Comparison of ENCODE assay signal across 8 cellular contexts in genomic region chr5:133552925-133553525, GRCh38. TPM values are rescaled to one million over a fixed set of nuclear protein-coding genes. Genes with fewer than 3 reads are reported as not detected.
A peak's percentile ranks its signal among the peaks of the same experiment; 100 is the strongest.
DNase-seq lines count a peak whose midpoint lies in the region; ATAC-seq and TF ChIP-seq lines count a peak whose summit lies in the region.

No MANE protein-coding gene starts in this region.

- no peak overlapping the region for H3K27ac Mint-ChIP-seq in brain

- no peaks in the 10 kb centered on the region for H3K79me2 ChIP-seq in KMS-11 (ENCODE audit: insufficient read depth, low read depth)

- H3K4me3 ChIP-seq in KMS-11 (IDR thresholded peaks at IDR 0.05; ENCODE audit: insufficient read depth, low read depth, low read length) (no peak overlapping the region), left lung (no peak overlapping the region)

- intact Hi-C loops in left lung (cut with DNase I): no loop called here

- no peaks in the 10 kb centered on the region for H4K20me1 ChIP-seq in KMS-11 (ENCODE audit: insufficient read depth)

- no peak overlapping the region for H2AFZ ChIP-seq in KMS-11 (ENCODE audit: low read depth)

- H3K9me3 ChIP-seq in left lung: no peaks in the 10 kb centered on the region

- H3K27ac ChIP-seq in KMS-11: no peak overlapping the region
- H3K27ac ChIP-seq in left lung: no peak overlapping the region

- no peaks in the 10 kb centered on the region for H3K36me3 Mint-ChIP-seq in brain

- no peak overlapping the region for H3K9ac ChIP-seq in KMS-11

- DNase-seq in activated gamma-delta T cell treated with Interleukin-2 at 50 U/mL for 16 hours: peak; percentile 36
- DNase-seq in activated gamma-delta T cell (lab: John Stamatoyannopoulos, UW): no peak
- peak; percentile 47 for DNase-seq in UCSD-AML1 (lab: John Stamatoyannopoulos, UW; ENCODE audit: unreplicated experiment)
- DNase-seq in left lung: peak; percentile 37 to 82
- peak; percentile 5 to 9 for DNase-seq in stimulated activated CD8-positive, alpha-beta memory T cell treated with anti-CD3 and anti-CD28 coated beads, Interleukin-4, amount 100 ng/mL, for 1 hour (ENCODE audit: low read depth in 2 of 2, low spot score in 1 of 2)
- DNase-seq in NCI-H187 treated with DMSO at 0.1 percent for 48 hours (lab: John Stamatoyannopoulos, UW): no peak

- TF ChIP-seq CTCF in KMS-11 (conservative IDR thresholded peaks at IDR 0.05; ENCODE audit: low read depth, low read length) (peak; percentile 81), brain (conservative IDR thresholded peaks at IDR 0.05) (peak; percentile 56 to 75), left lung (IDR thresholded peaks at IDR 0.05) (peak; percentile 62 to 67)

- peaks cover 20% of the 10 kb centered on the region for H3K27me3 Mint-ChIP-seq in brain

- no peak overlapping the region for H3K4me3 Mint-ChIP-seq in brain

- peaks cover 0 to 3% (median 0%) of the 10 kb centered on the region in 5 experiments for H3K9me3 Mint-ChIP-seq in brain

- H3K4me1 ChIP-seq in KMS-11 (ENCODE audit: low read depth, poor library complexity, severe bottlenecking): no peaks in the 10 kb centered on the region
- H3K4me1 ChIP-seq in left lung: no peaks in the 10 kb centered on the region

- no peak overlapping the region for H3K4me2 ChIP-seq in KMS-11

- no peaks in the 10 kb centered on the region for H3K36me3 ChIP-seq in KMS-11 (ENCODE audit: insufficient read depth)
- no peaks in the 10 kb centered on the region for H3K36me3 ChIP-seq in left lung

- ATAC-seq in left lung: peak; percentile 92

- no peaks in the 10 kb centered on the region for H3K27me3 ChIP-seq in KMS-11 (ENCODE audit: insufficient read depth, low read depth)
- peaks cover 0 to 15% of the 10 kb centered on the region in 2 donors for H3K27me3 ChIP-seq in left lung

- peaks cover 24% of the 10 kb centered on the region for H3K4me1 Mint-ChIP-seq in brain

RNA-seq across cellular contexts. Expression of gene FSTL4, which starts 59.3 kb away (rescaled TPM):
- polyA plus RNA-seq in brain (ENCODE audit: insufficient read depth, low read depth, low replicate concordance): 7.9 TPM
- total RNA-seq in left lung: 1 to 10 TPM; 1.1 to 2.9 TPM

Comparison
In these comparisons a context has a peak if more than half of its experiments do, and no peak if none do; other contexts are left out.
1. DNase-seq: peak in activated gamma-delta T cell treated with Interleukin-2 at 50 U/mL for 16 hours (single experiment), UCSD-AML1 (single experiment), left lung (2 of 2) and stimulated activated CD8-positive, alpha-beta memory T cell treated with anti-CD3 and anti-CD28 coated beads, Interleukin-4, amount 100 ng/mL, for 1 hour (2 of 2); none in activated gamma-delta T cell (single experiment) and NCI-H187 treated with DMSO at 0.1 percent for 48 hours (single experiment).
2. Peak in every context shown above with its lines, with median percentiles within 50 percentile points of each other: CTCF ChIP-seq.